Comparison of ENCODE assay signal across 14 cellular contexts in genomic region chr11:7579226-7579825, GRCh38.
DNase-seq lines count a peak whose midpoint lies in the region; ATAC-seq, FAIRE-seq and TF ChIP-seq lines count a peak whose summit lies in the region.
"Had no signal": no experiment of that assay in that cellular context is flagged by ENCODE, and none has a peak within 500 bp of the region (broad histone marks: within the 10 kb centered on the region; RNA-seq: fewer than 3 reads in every experiment).

No MANE protein-coding gene starts in this region.

- TF ChIP-seq CTCF in GM12878 (IDR thresholded peaks at IDR 0.05 in 2 of 3, conservative IDR thresholded peaks at IDR 0.05 in 1 of 3; ENCODE audit: control insufficient read depth in 2 of 3, extremely low read depth in 1 of 3, insufficient read depth in 1 of 3, low read depth in 3 of 3, low read length in 3 of 3), result no peak
- no peak for TF ChIP-seq CTCF in testis (IDR thresholded peaks at IDR 0.05)
- TF ChIP-seq CTCF in omental fat pad (IDR thresholded peaks at IDR 0.05), result no peak

- FAIRE-seq in GM12878 (lab: Jason Lieb, UNC), result no peak

- H3K36me3 ChIP-seq in GM12878 (ENCODE audit: control insufficient read depth in 2 of 2, insufficient read depth in 2 of 2, low read length in 1 of 2) (peaks cover 6 to 7% of the 10 kb centered on the region in 2 experiments; a peak in 2 of 4 replicates), testis (ENCODE audit: low read depth, missing control alignments) (no peaks in the 10 kb centered on the region)
- H3K36me3 ChIP-seq: prostate gland had no signal

- H3K4me2 ChIP-seq in GM12878 (ENCODE audit: control insufficient read depth, insufficient read depth), result peak overlapping the region; percentile 7; the same call in 1 of the 2 replicates

- H3K4me3 ChIP-seq in GM12878, result no peak overlapping the region
- H3K4me3 ChIP-seq in right cardiac atrium (ENCODE audit: low read length), result no peak overlapping the region
- H3K4me3 ChIP-seq in testis, result no peak overlapping the region
- H3K4me3 ChIP-seq: prostate gland had no signal

- peaks cover 2% of the 10 kb centered on the region for H3K79me2 ChIP-seq in GM12878 (ENCODE audit: control insufficient read depth, insufficient read depth, low read length)

- no peaks in the 10 kb centered on the region for H3K9me3 ChIP-seq in GM12878 (replicated peaks; ENCODE audit: control insufficient read depth, insufficient read depth, low read length)
- H3K9me3 ChIP-seq in right cardiac atrium (ENCODE audit: control insufficient read depth, low read length), result no peaks in the 10 kb centered on the region
- no peaks in the 10 kb centered on the region for H3K9me3 ChIP-seq in testis
- H3K9me3 ChIP-seq: prostate gland had no signal

- ATAC-seq in GM21390 (IDR thresholded peaks at IDR 0.05; ENCODE audit: unreplicated experiment) (peak; percentile 33), GM12878 (peak; percentile 23), right cardiac atrium (peak; percentile 30 to 61), GM21737 (IDR thresholded peaks at IDR 0.05; ENCODE audit: unreplicated experiment) (no peak), omental fat pad (ENCODE audit: low FRiP score) (no peak), HG02610 (IDR thresholded peaks at IDR 0.05; ENCODE audit: unreplicated experiment) (no peak)
- ATAC-seq: activated CD4-positive, alpha-beta T cell treated with anti-CD3 and anti-CD28 coated beads for 36 hours; HCT116; left lobe of liver had no signal

- RAD21 ChIA-PET in GM12878 (lab: Charles Lee; ENCODE audit: unreplicated experiment), result no interaction called here

- in situ Hi-C loops in GM12878 (cut with MboI), result no loop called here

- SMC1A ChIA-PET in GM12878 (lab: Charles Lee; ENCODE audit: uncharacterized antibody, unreplicated experiment), result interaction anchor here (0.8 to 1.6 kb wide), 4 partner anchors 8 to 108 kb away, joined by 3 to 5 read pairs (median 4); no protein-coding TSS in a partner anchor

- H3K27me3 ChIP-seq in GM12878 (replicated peaks in 1 of 2; ENCODE audit: control insufficient read depth in 2 of 2, insufficient read depth in 2 of 2, low read length in 1 of 2) (no peaks in the 10 kb centered on the region), right cardiac atrium (ENCODE audit: control insufficient read depth, insufficient read depth) (no peaks in the 10 kb centered on the region), testis (no peaks in the 10 kb centered on the region)

- CTCF ChIA-PET in GM12878 (lab: Yijun Ruan, JAX), result interaction anchor here (0.7 to 1.1 kb wide), 2 partner anchors 14 to 20 kb away, joined by 3 read pairs; no protein-coding TSS in a partner anchor

- POLR2A ChIA-PET in GM12878 (lab: Charles Lee), result interaction anchor here (1.3 kb wide), 1 partner anchor 15 kb away, joined by 3 read pairs; no protein-coding TSS in a partner anchor

- H3K4me1 ChIP-seq in GM12878 (ENCODE audit: control insufficient read depth, insufficient read depth, low read length), result peaks cover 45% of the 10 kb centered on the region
- peaks cover 24% of the 10 kb centered on the region for H3K4me1 ChIP-seq in right cardiac atrium (ENCODE audit: control insufficient read depth, insufficient read depth, low read length)
- peaks cover 83% of the 10 kb centered on the region for H3K4me1 ChIP-seq in testis

- H3K9ac ChIP-seq in GM12878 (ENCODE audit: control insufficient read depth, insufficient read depth, low read length), result no peak overlapping the region

- TF ChIP-seq EP300 in GM12878 (IDR thresholded peaks at IDR 0.05; ENCODE audit: borderline replicate concordance in 1 of 2, control insufficient read depth in 1 of 2, low read depth in 2 of 2, low read length in 2 of 2), result no peak

- 0 out of 2 replicates have a peak, but pooled peaks cover 2% of the 10 kb centered on the region for H4K20me1 ChIP-seq in GM12878 (ENCODE audit: control insufficient read depth, insufficient read depth)

- H3K27ac ChIP-seq in GM12878 (ENCODE audit: control insufficient read depth, insufficient read depth) (no peak overlapping the region), right cardiac atrium (ENCODE audit: low read length) (no peak overlapping the region), testis (peak overlapping the region; percentile 82 to 83)

- H2AFZ ChIP-seq in GM12878 (ENCODE audit: control insufficient read depth, low read depth, low read length), result no peak overlapping the region

- intact Hi-C loops in GM12878 (cut with micrococcal nuclease; ENCODE audit: unreplicated experiment), result loop anchor here (5.0 kb wide), 1 partner anchor 88 kb away; no protein-coding TSS in a partner anchor
- intact Hi-C loops in right cardiac atrium (cut with DNase I), result loop anchor here in 1 of 4 donors (10.0 kb wide), 1 partner anchor 65 kb away; the partner anchor contains the start of gene PPFIBP2
- intact Hi-C loops in testis (cut with DNase I; ENCODE audit: low total_unique reads), result loop anchor here (5.0 kb wide), 1 partner anchor 78 kb away; no protein-coding TSS in a partner anchor

- TF ChIP-seq POLR2A in GM12878 (IDR thresholded peaks at IDR 0.05; ENCODE audit: low read depth, low read length) (no peak), testis (IDR thresholded peaks at IDR 0.05) (no peak)

- no TSS peak for BruUV-seq in GM12878 (replicated peaks; lab: Mats Ljungman, UMichigan)

- TF ChIP-seq RAD21 in GM12878 (IDR thresholded peaks at IDR 0.05; ENCODE audit: insufficient read depth, low read depth, low read length), result no peak

- WGBS in GM12878 (ENCODE audit: insufficient coverage, insufficient replicate concordance, low lambda C conversion rate, missing lambda C conversion rate), result 0% methylated on average over 1 of the region's 1 CpG
- 12% methylated on average over 1 of the region's 1 CpG for WGBS in right cardiac atrium
- WGBS in testis, 2 donors, result 21 to 42% methylated on average over 1 of the region's 1 CpG

- DNase-seq in GM12878 (ENCODE audit: low read depth, low spot score) (no peak), right cardiac atrium (peak in 2 of 3 donors; percentile 44 to 56), testis (no peak), omental fat pad (ENCODE audit: low spot score) (no peak), NCI-H345 treated with DMSO at 0.1 percent for 48 hours (lab: John Stamatoyannopoulos, UW; ENCODE audit: unreplicated experiment) (no peak)
- DNase-seq: activated CD4-positive, alpha-beta T cell treated with anti-CD3 and anti-CD28 coated beads for 36 hours; DMS153; NCI-H146 had no signal

TF ChIP-seq in GM12878, 131 proteins besides CTCF, POLR2A, EP300 and RAD21:
- 0 out of 2 replicates have a peak, but pooled peaks have one; percentile 21 for TF ChIP-seq JUNB (IDR thresholded peaks at IDR 0.05)
- no peak for TF ChIP-seq POLR2AphosphoS2 (IDR thresholded peaks at IDR 0.05; ENCODE audit: low read depth, low read length)
- TF ChIP-seq RCOR1 (conservative IDR thresholded peaks at IDR 0.05; ENCODE audit: low read depth, low read length), result no peak
- TF ChIP-seq TAF1 (IDR thresholded peaks at IDR 0.05; ENCODE audit: borderline replicate concordance, low read depth, low read length), result no peak
- no peak for TF ChIP-seq CREB1 (IDR thresholded peaks at IDR 0.05; ENCODE audit: low read depth)
- no peak for TF ChIP-seq E2F4 (IDR thresholded peaks at IDR 0.05; ENCODE audit: low read depth, low read length)
- no peak for TF ChIP-seq IKZF2 (IDR thresholded peaks at IDR 0.05)

Comparison
In these comparisons a context has a peak if more than half of its experiments do, and no peak if none do; other contexts are left out.
1. ATAC-seq: peak in GM21390 (single experiment), GM12878 (single experiment) and right cardiac atrium (2 of 2); none in GM21737 (single experiment), omental fat pad (single experiment) and HG02610 (single experiment).
2. DNase-seq: peak in right cardiac atrium (2 of 3); none in GM12878 (single experiment), testis (single experiment), omental fat pad (single experiment) and NCI-H345 treated with DMSO at 0.1 percent for 48 hours (single experiment).
3. H3K27ac ChIP-seq: peak in testis (2 of 2); none in GM12878 (single experiment) and right cardiac atrium (single experiment).